Comparison of ENCODE assay signal across 8 cellular contexts in genomic region chr2:149561309-149561926, GRCh38.
DNase-seq lines count a peak whose midpoint lies in the region; ATAC-seq and TF ChIP-seq lines count a peak whose summit lies in the region.

No MANE protein-coding gene starts in this region.

- in situ Hi-C loops in GM13977 (cut with MboI; ENCODE audit: low pct_unique_long_range_greater_than_20kb, low sequenced_read_pairs, unreplicated experiment), result loop anchor here (10.0 kb wide), 1 partner anchor 537 kb away; no protein-coding TSS in a partner anchor

- ATAC-seq in HG03520 (IDR thresholded peaks at IDR 0.05; ENCODE audit: unreplicated experiment) (no peak), HG03045 (IDR thresholded peaks at IDR 0.05; ENCODE audit: unreplicated experiment) (no peak)

- peak; percentile 62 for DNase-seq in CD1c-positive myeloid dendritic cell (ENCODE audit: extremely low spot score)
- DNase-seq in GM13977 (ENCODE audit: low spot score), result peak; percentile 32
- DNase-seq in NCI-H2227 (lab: John Stamatoyannopoulos, UW; ENCODE audit: unreplicated experiment), result peak; percentile 73
- DNase-seq in central memory CD4-positive, alpha-beta T cell, result peak; percentile 20
- DNase-seq in medulla oblongata (ENCODE audit: extremely low spot score), result peak; percentile 65
- no peak for DNase-seq in NCI-H524 treated with DMSO at 0.1 percent for 48 hours (lab: John Stamatoyannopoulos, UW)

- peak; percentile 73 for TF ChIP-seq CTCF in GM13977 (IDR thresholded peaks at IDR 0.05; ENCODE audit: extremely low read depth, insufficient read depth, missing control alignments)
